Comparison of ENCODE assay signal across 8 cellular contexts in the genomic region with DNA sequence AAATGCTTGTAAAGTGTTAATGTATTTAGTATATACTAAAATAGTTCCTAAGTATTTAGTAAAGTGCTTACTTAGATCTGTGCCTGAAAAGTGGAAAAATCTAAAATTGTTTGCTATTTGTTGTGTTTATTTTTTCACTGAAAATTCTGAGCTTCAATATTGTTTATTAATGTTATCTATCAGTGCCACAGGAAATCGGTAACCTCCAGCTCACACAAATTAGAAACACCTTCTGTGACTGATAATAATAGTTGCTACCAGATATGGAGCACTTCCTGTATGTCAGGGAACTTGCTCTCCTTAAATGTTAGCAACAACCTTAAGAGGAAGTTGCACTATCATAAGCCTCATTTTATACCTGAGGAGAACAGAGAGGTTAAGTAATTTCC. TPM values are rescaled to one million over a fixed set of nuclear protein-coding genes. Genes with fewer than 3 reads are reported as not detected.
A peak's percentile ranks its signal among the peaks of the same experiment; 100 is the strongest.
DNase-seq lines count a peak whose midpoint lies in the region; ATAC-seq and TF ChIP-seq lines count a peak whose summit lies in the region.

No MANE protein-coding gene starts in this region.

- peak overlapping the region; percentile 93 for H3K27ac Mint-ChIP-seq in activated T-cell treated with anti-CD3 and anti-CD28 coated beads, Interleukin-2, amount 50 U/mL, for 72 hours

- H3K4me3 ChIP-seq in WI38 (ENCODE audit: low read depth, low read length) = peak overlapping the region; percentile 90

- DNase-seq in activated T-cell treated with anti-CD3 and anti-CD28 coated beads, Interleukin-2, amount 50 U/mL, for 72 hours = no peak
- DNase-seq in activated T-cell treated with anti-CD3 and anti-CD28 coated beads for 4 hours (no peak), left ventricle myocardium superior (no peak), NCI-H128 (lab: John Stamatoyannopoulos, UW; ENCODE audit: unreplicated experiment) (no peak), NCI-H1048 (lab: John Stamatoyannopoulos, UW) (no peak)
- no peak for DNase-seq in stimulated activated naive CD8-positive, alpha-beta T cell treated with anti-CD3 and anti-CD28 coated beads, Interleukin-15, Interleukin-2, amounts not matched to agents 100 U/mL and 50 U/mL, for 24 hours

- no peak for TF ChIP-seq CTCF in WI38 (IDR thresholded peaks at IDR 0.05; ENCODE audit: low read depth, low read length)

- H3K9me3 Mint-ChIP-seq in activated T-cell treated with anti-CD3 and anti-CD28 coated beads, Interleukin-2, amount 50 U/mL, for 72 hours = no peaks in the 10 kb centered on the region

- peaks cover 8 to 11% of the 10 kb centered on the region in 2 donors for H3K36me3 Mint-ChIP-seq in activated T-cell treated with anti-CD3 and anti-CD28 coated beads, Interleukin-2, amount 50 U/mL, for 72 hours (ENCODE audit: insufficient read depth in 2 of 2)

- H3K27me3 Mint-ChIP-seq in activated T-cell treated with anti-CD3 and anti-CD28 coated beads, Interleukin-2, amount 50 U/mL, for 72 hours (ENCODE audit: low read depth) = no peaks in the 10 kb centered on the region

- intact Hi-C loops in left ventricle myocardium superior (cut with micrococcal nuclease) = no loop called here

- ATAC-seq in activated T-cell treated with anti-CD3 and anti-CD28 coated beads, Interleukin-2, amount 50 U/mL, for 72 hours (replicated peaks in 1 of 2) = peak in 1 of 2 donors; percentile 55
- ATAC-seq in HG03175 (IDR thresholded peaks at IDR 0.05; ENCODE audit: unreplicated experiment) = peak; percentile 45
- ATAC-seq in left ventricle myocardium superior = peak; percentile 20
- ATAC-seq in stimulated activated naive CD8-positive, alpha-beta T cell treated with anti-CD3 and anti-CD28 coated beads, Interleukin-15, Interleukin-2, amounts not matched to agents 100 U/mL and 50 U/mL, for 24 hours = peak; percentile 53

- H3K4me3 Mint-ChIP-seq in activated T-cell treated with anti-CD3 and anti-CD28 coated beads, Interleukin-2, amount 50 U/mL, for 72 hours = peak overlapping the region; percentile 93 to 95

- H3K4me1 Mint-ChIP-seq in activated T-cell treated with anti-CD3 and anti-CD28 coated beads, Interleukin-2, amount 50 U/mL, for 72 hours (ENCODE audit: low read depth) = peaks cover 37% of the 10 kb centered on the region

RNA-seq across cellular contexts. Expression of gene LRP10, which starts 0.7 kb away (rescaled TPM):
- 10 to 100 TPM; 66.5 to 78.4 TPM for total RNA-seq in activated T-cell treated with anti-CD3 and anti-CD28 coated beads, Interleukin-2, amount 50 U/mL, for 72 hours
- 61.9 TPM for total RNA-seq in left ventricle myocardium superior

RNA-seq across cellular contexts. Expression of gene REM2, which starts 12.2 kb away (rescaled TPM):
- total RNA-seq in activated T-cell treated with anti-CD3 and anti-CD28 coated beads, Interleukin-2, amount 50 U/mL, for 72 hours = 1 to 10 TPM; 4.6 to 4.7 TPM
- total RNA-seq in left ventricle myocardium superior = not detected

RNA-seq across cellular contexts. Expression of gene MMP14, which starts 34.4 kb away (rescaled TPM):
- total RNA-seq in activated T-cell treated with anti-CD3 and anti-CD28 coated beads, Interleukin-2, amount 50 U/mL, for 72 hours = 1 to 10 TPM; 1.4 to 6.8 TPM
- 19.9 TPM for total RNA-seq in left ventricle myocardium superior

RNA-seq across cellular contexts. Expression of gene MRPL52, which starts 41.1 kb away (rescaled TPM):
- 10 to 100 TPM; 76.9 to 80.4 TPM for total RNA-seq in activated T-cell treated with anti-CD3 and anti-CD28 coated beads, Interleukin-2, amount 50 U/mL, for 72 hours
- total RNA-seq in left ventricle myocardium superior = 113 TPM

RNA-seq across cellular contexts. Expression of gene RBM23, which starts 48.1 kb away (rescaled TPM):
- total RNA-seq in activated T-cell treated with anti-CD3 and anti-CD28 coated beads, Interleukin-2, amount 50 U/mL, for 72 hours = 10 to 100 TPM; 69.5 to 77.5 TPM
- 52.5 TPM for total RNA-seq in left ventricle myocardium superior
